In the genomic region with DNA sequence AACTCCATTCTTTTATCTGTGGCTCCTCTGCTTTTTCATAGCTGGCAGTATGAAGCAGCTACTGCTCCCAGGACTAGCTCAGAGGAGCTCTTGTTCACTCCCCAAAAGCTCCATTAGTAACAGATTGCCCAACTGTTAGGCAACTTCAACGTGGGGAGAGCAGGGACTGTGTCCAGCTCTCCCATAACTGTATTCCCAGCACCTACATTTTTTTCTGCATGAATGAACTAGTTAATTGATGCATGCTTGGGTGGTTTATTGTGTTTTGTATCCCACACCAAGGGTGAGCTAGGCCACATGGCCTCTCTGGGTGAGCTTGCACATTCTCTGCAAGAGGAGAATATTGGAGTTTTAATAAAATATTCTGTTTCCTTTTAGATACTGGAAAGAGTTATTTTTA, we compare ENCODE assay signal across 12 cellular contexts. TPM values are rescaled to one million over a fixed set of nuclear protein-coding genes. Genes with fewer than 3 reads are reported as not detected.
DNase-seq lines count a peak whose midpoint lies in the region; ATAC-seq and TF ChIP-seq lines count a peak whose summit lies in the region.
"Had no signal": no experiment of that assay in that cellular context is flagged by ENCODE, and none has a peak within 500 bp of the region (broad histone marks: within the 10 kb centered on the region; RNA-seq: fewer than 3 reads in every experiment).

No MANE protein-coding gene starts in this region.

- H3K27me3 Mint-ChIP-seq in Calu3 (ENCODE audit: unreplicated experiment) = no peaks in the 10 kb centered on the region
- H3K27me3 Mint-ChIP-seq in stimulated activated memory B cell treated with anti-CD40 and anti-IgM and Interleukin-4, amounts not matched to agents 10 μg/mL and 1 μg/mL and 100 μg/mL, for 72 hours = peaks cover 21% of the 10 kb centered on the region

- H3K36me3 Mint-ChIP-seq in Calu3 (ENCODE audit: insufficient read depth, unreplicated experiment) = no peaks in the 10 kb centered on the region
- no peaks in the 10 kb centered on the region for H3K36me3 Mint-ChIP-seq in stimulated activated memory B cell treated with anti-CD40 and anti-IgM and Interleukin-4, amounts not matched to agents 10 μg/mL and 1 μg/mL and 100 μg/mL, for 72 hours
- H3K36me3 Mint-ChIP-seq: IgD-negative memory B cell; stimulated activated naive B cell treated with anti-CD40 and anti-IgM and Interleukin-4, amounts not matched to agents 10 μg/mL and 1 μg/mL and 100 μg/mL, for 72 hours had no signal

- BruUV-seq in Calu3 (replicated peaks; lab: Mats Ljungman, UMichigan) = no TSS peak

- no peaks in the 10 kb centered on the region for H3K4me1 Mint-ChIP-seq in Calu3 (ENCODE audit: low read depth, unreplicated experiment)
- H3K4me1 Mint-ChIP-seq in stimulated activated memory B cell treated with anti-CD40 and anti-IgM and Interleukin-4, amounts not matched to agents 10 μg/mL and 1 μg/mL and 100 μg/mL, for 72 hours = no peaks in the 10 kb centered on the region
- H3K4me1 Mint-ChIP-seq: IgD-negative memory B cell; stimulated activated naive B cell treated with anti-CD40 and anti-IgM and Interleukin-4, amounts not matched to agents 10 μg/mL and 1 μg/mL and 100 μg/mL, for 72 hours had no signal

- TF ChIP-seq CTCF in Calu3 (IDR thresholded peaks at IDR 0.05; ENCODE audit: unreplicated experiment) = no peak

- DNase-seq in left cardiac atrium = no peak
- DNase-seq in cardiac septum (ENCODE audit: low spot score) = no peak
- DNase-seq in SW480 (ENCODE audit: low spot score) = peak; percentile 80
- DNase-seq in left ventricle myocardium superior = no peak
- no peak for DNase-seq in Calu3
- no peak for DNase-seq in NCI-H82 treated with DMSO at 0.1 percent for 48 hours (lab: John Stamatoyannopoulos, UW; ENCODE audit: unreplicated experiment)
- DNase-seq: heart right ventricle; NK-92 treated with Interleukin-12 subunit alpha and Interleukin-12 subunit beta, amount 100 ng/mL, for 24 hours; stimulated activated naive B cell treated with anti-CD40 and anti-IgM and Interleukin-4, amounts not matched to agents 10 μg/mL and 1 μg/mL and 100 μg/mL, for 72 hours had no signal

- H3K9me3 Mint-ChIP-seq in Calu3 (ENCODE audit: low read depth, unreplicated experiment) = no peaks in the 10 kb centered on the region
- peaks cover 3% of the 10 kb centered on the region for H3K9me3 Mint-ChIP-seq in stimulated activated memory B cell treated with anti-CD40 and anti-IgM and Interleukin-4, amounts not matched to agents 10 μg/mL and 1 μg/mL and 100 μg/mL, for 72 hours

- CTCF ChIA-PET in Calu3 (lab: Charles Lee) = no interaction called here

- ATAC-seq in left cardiac atrium (peak; percentile 53 to 83), left ventricle myocardium superior (peak; percentile 73), HG03039 (IDR thresholded peaks at IDR 0.05; ENCODE audit: unreplicated experiment) (no peak)
- ATAC-seq in stimulated activated memory B cell treated with anti-CD40 and anti-IgM and Interleukin-4, amounts not matched to agents 10 μg/mL and 1 μg/mL and 100 μg/mL, for 72 hours = no peak
- ATAC-seq: stimulated activated naive B cell treated with anti-CD40 and anti-IgM and Interleukin-4, amounts not matched to agents 10 μg/mL and 1 μg/mL and 100 μg/mL, for 72 hours had no signal

- intact Hi-C loops in left cardiac atrium (cut with DNase I) (no loop called here), cardiac septum (cut with DNase I) (no loop called here), left ventricle myocardium superior (cut with micrococcal nuclease) (no loop called here), Calu3 (cut with micrococcal nuclease; ENCODE audit: unreplicated experiment) (no loop called here)

- H3K4me3 Mint-ChIP-seq in Calu3 (ENCODE audit: low read depth, unreplicated experiment) = no peak overlapping the region
- H3K4me3 Mint-ChIP-seq in stimulated activated memory B cell treated with anti-CD40 and anti-IgM and Interleukin-4, amounts not matched to agents 10 μg/mL and 1 μg/mL and 100 μg/mL, for 72 hours = no peak overlapping the region
- H3K4me3 Mint-ChIP-seq: IgD-negative memory B cell; stimulated activated naive B cell treated with anti-CD40 and anti-IgM and Interleukin-4, amounts not matched to agents 10 μg/mL and 1 μg/mL and 100 μg/mL, for 72 hours had no signal

- no peak overlapping the region for H3K27ac Mint-ChIP-seq in Calu3 (ENCODE audit: unreplicated experiment)
- H3K27ac Mint-ChIP-seq in stimulated activated memory B cell treated with anti-CD40 and anti-IgM and Interleukin-4, amounts not matched to agents 10 μg/mL and 1 μg/mL and 100 μg/mL, for 72 hours = no peak overlapping the region
- H3K27ac Mint-ChIP-seq: IgD-negative memory B cell; stimulated activated naive B cell treated with anti-CD40 and anti-IgM and Interleukin-4, amounts not matched to agents 10 μg/mL and 1 μg/mL and 100 μg/mL, for 72 hours had no signal

RNA-seq across cellular contexts. Expression of gene STON2, which starts 15.2 kb away (rescaled TPM):
- total RNA-seq in left cardiac atrium (10 to 100 TPM in 1 of 2 donors, 1 to 10 TPM in 1; 8.5 to 19.1 TPM), cardiac septum (5.7 TPM), left ventricle myocardium superior (9.3 TPM), Calu3 (2022) (28.2 and 39.3 TPM in 2 replicates)

Comparison
In these comparisons a context has a peak if more than half of its experiments do, and no peak if none do; other contexts are left out.
1. ATAC-seq: peak in left cardiac atrium (2 of 2) and left ventricle myocardium superior (single experiment); none in stimulated activated memory B cell treated with anti-CD40 and anti-IgM and Interleukin-4, amounts not matched to agents 10 μg/mL and 1 μg/mL and 100 μg/mL, for 72 hours (single experiment) and HG03039 (single experiment).